Comparison of ENCODE assay signal across 26 cellular contexts in the genomic region with DNA sequence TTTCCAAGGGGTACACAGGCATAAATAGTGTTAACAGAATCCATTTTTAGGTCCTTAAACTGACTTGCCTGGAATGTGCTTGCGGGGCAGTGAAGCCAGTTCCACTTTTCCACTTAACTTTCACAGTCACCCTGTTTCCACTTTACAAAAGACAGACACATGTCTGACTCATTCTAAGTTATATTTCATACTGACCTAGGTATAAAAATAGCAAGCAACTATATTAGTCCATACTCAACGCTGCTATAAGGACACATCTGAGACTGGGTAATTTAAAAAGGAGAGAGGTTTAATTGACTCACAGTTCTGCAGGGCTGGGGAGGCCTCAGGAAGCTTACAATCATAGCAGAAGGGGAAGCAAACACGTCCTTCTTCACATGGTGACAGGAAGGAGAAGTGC.
"Had no signal": no experiment of that assay in that cellular context is flagged by ENCODE, and none has a peak within 500 bp of the region (broad histone marks: within the 10 kb centered on the region; RNA-seq: fewer than 3 reads in every experiment).

No MANE protein-coding gene starts in this region.

- H3K9me3 ChIP-seq: breast epithelium, lower lobe of right lung, right lobe of liver, uterus had no signal

- H3K4me3 Mint-ChIP-seq: activated CD4-positive, alpha-beta T cell treated with anti-CD3 and anti-CD28 coated beads, Interleukin-2, amount 10 ng/mL, durations not matched to agents 7 days and 5 days; activated CD8-positive, alpha-beta T cell treated with anti-CD3 and anti-CD28 coated beads for 36 hours; activated T-cell treated with anti-CD3 and anti-CD28 coated beads, Interleukin-2, amount 50 U/mL, for 4 hours; activated T-helper 17 cell treated with anti-CD3 and anti-CD28 coated beads, Interleukin-2, amount 50 U/mL, for 72 hours; natural killer cell; neural progenitor cell; stimulated activated effector memory CD8-positive, alpha-beta T cell treated with anti-CD3 and anti-CD28 coated beads, Interleukin-12 subunit alpha, Interleukin-12 subunit beta, amount 100 ng/mL, for 72 hours; stimulated activated naive CD8-positive, alpha-beta T cell treated with anti-CD3 and anti-CD28 coated beads, Interleukin-15, amount 100 ng/mL, for 72 hours; type B pancreatic cell; WTC11 had no signal

- H3K4me3 ChIP-seq: breast epithelium, lower lobe of right lung, neural progenitor cell, right lobe of liver, skin epidermis, uterus had no signal

- H2AFZ ChIP-seq: neural progenitor cell had no signal

- DNase-seq: activated CD4-positive, alpha-beta T cell treated with anti-CD3 and anti-CD28 coated beads for 1 hour; activated CD4-positive, alpha-beta T cell treated with anti-CD3 and anti-CD28 coated beads, Interleukin-2, amount 10 ng/mL, durations not matched to agents 7 days and 5 days; activated CD8-positive, alpha-beta T cell treated with anti-CD3 and anti-CD28 coated beads for 36 hours; activated gamma-delta T cell treated with Interleukin-2 at 50 U/mL for 16 hours; activated naive CD4-positive, alpha-beta T cell treated with anti-CD3 and anti-CD28 coated beads, Interleukin-2, amount 50 U/mL, for 16 hours; activated T-cell treated with anti-CD3 and anti-CD28 coated beads, Interleukin-2, amount 50 U/mL, for 4 hours; amygdala; effector CD8-positive, alpha-beta T cell; hippocampal formation; left colon; lower lobe of right lung; mesendoderm; natural killer cell; right lobe of liver; stimulated activated CD4-positive, alpha-beta T cell treated with anti-CD3 and anti-CD28 coated beads, Interleukin-4, amount 100 ng/mL, for 24 hours; stimulated activated naive CD8-positive, alpha-beta T cell treated with anti-CD3 and anti-CD28 coated beads, Interleukin-15, amount 100 ng/mL, for 72 hours; substantia nigra; T-helper 2 cell; uterus had no signal

- H3K9me3 Mint-ChIP-seq: neural progenitor cell had no signal

- H3K36me3 ChIP-seq: breast epithelium, neural progenitor cell, right lobe of liver, uterus had no signal

- H3K4me1 ChIP-seq: breast epithelium, lower lobe of right lung, neural progenitor cell had no signal

- H3K4me2 ChIP-seq: neural progenitor cell had no signal

- H3K27me3 ChIP-seq: breast epithelium, neural progenitor cell, right lobe of liver, uterus had no signal

- H3K27ac ChIP-seq: breast epithelium, lower lobe of right lung, neural progenitor cell, right lobe of liver, skin epidermis, uterus had no signal

- H3K4me1 Mint-ChIP-seq: activated CD4-positive, alpha-beta T cell treated with anti-CD3 and anti-CD28 coated beads, Interleukin-2, amount 10 ng/mL, durations not matched to agents 7 days and 5 days; activated T-helper 17 cell treated with anti-CD3 and anti-CD28 coated beads, Interleukin-2, amount 50 U/mL, for 72 hours; natural killer cell; stimulated activated effector memory CD8-positive, alpha-beta T cell treated with anti-CD3 and anti-CD28 coated beads, Interleukin-12 subunit alpha, Interleukin-12 subunit beta, amount 100 ng/mL, for 72 hours; WTC11 had no signal

- H3K9ac ChIP-seq: neural progenitor cell had no signal

- ATAC-seq: activated CD8-positive, alpha-beta T cell treated with anti-CD3 and anti-CD28 coated beads for 36 hours; activated T-cell treated with anti-CD3 and anti-CD28 coated beads, Interleukin-2, amount 50 U/mL, for 4 hours; activated T-helper 17 cell treated with anti-CD3 and anti-CD28 coated beads, Interleukin-2, amount 50 U/mL, for 72 hours; left colon; lower lobe of right lung; natural killer cell; right lobe of liver; stimulated activated effector memory CD8-positive, alpha-beta T cell treated with anti-CD3 and anti-CD28 coated beads, Interleukin-12 subunit alpha, Interleukin-12 subunit beta, amount 100 ng/mL, for 72 hours; stimulated activated naive CD8-positive, alpha-beta T cell treated with anti-CD3 and anti-CD28 coated beads, Interleukin-15, amount 100 ng/mL, for 72 hours; WTC11 had no signal

- H3K27ac Mint-ChIP-seq: activated CD4-positive, alpha-beta T cell treated with anti-CD3 and anti-CD28 coated beads, Interleukin-2, amount 10 ng/mL, durations not matched to agents 7 days and 5 days; activated CD8-positive, alpha-beta T cell treated with anti-CD3 and anti-CD28 coated beads for 36 hours; activated T-helper 17 cell treated with anti-CD3 and anti-CD28 coated beads, Interleukin-2, amount 50 U/mL, for 72 hours; natural killer cell; neural progenitor cell; stimulated activated effector memory CD8-positive, alpha-beta T cell treated with anti-CD3 and anti-CD28 coated beads, Interleukin-12 subunit alpha, Interleukin-12 subunit beta, amount 100 ng/mL, for 72 hours; stimulated activated naive CD8-positive, alpha-beta T cell treated with anti-CD3 and anti-CD28 coated beads, Interleukin-15, amount 100 ng/mL, for 72 hours; type B pancreatic cell; WTC11 had no signal

- H3K36me3 Mint-ChIP-seq: natural killer cell; stimulated activated effector memory CD8-positive, alpha-beta T cell treated with anti-CD3 and anti-CD28 coated beads, Interleukin-12 subunit alpha, Interleukin-12 subunit beta, amount 100 ng/mL, for 72 hours had no signal

- H3K27me3 Mint-ChIP-seq: activated CD4-positive, alpha-beta T cell treated with anti-CD3 and anti-CD28 coated beads, Interleukin-2, amount 10 ng/mL, durations not matched to agents 7 days and 5 days had no signal
